Comparison of ENCODE assay signal across 16 cellular contexts in the genomic region with DNA sequence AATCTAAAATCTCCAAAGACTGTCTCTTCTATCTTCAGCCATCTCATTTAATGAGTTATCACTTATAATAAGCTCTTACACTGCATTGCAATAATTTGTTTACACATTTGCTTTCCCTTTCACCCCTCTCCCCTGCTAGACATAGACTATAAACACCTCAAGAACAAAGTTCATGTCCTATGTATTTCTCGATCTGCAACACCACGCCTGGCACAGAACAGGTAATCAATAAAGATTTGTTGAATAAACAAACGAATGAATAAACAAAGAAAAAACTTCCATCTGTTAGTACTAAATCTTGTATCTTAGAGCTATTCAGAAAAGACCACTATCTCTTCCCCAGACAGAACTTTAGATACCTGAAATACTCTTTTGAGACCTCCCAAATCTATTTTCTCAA.
DNase-seq lines count a peak whose midpoint lies in the region; ATAC-seq, FAIRE-seq and TF ChIP-seq lines count a peak whose summit lies in the region.
"Had no signal": no experiment of that assay in that cellular context is flagged by ENCODE, and none has a peak within 500 bp of the region (broad histone marks: within the 10 kb centered on the region; RNA-seq: fewer than 3 reads in every experiment).

No MANE protein-coding gene starts in this region.

- peaks cover 16% of the 10 kb centered on the region; the same call in 2 of the 3 replicates for H3K36me3 Mint-ChIP-seq in GM23338 (ENCODE audit: low read depth)
- H3K36me3 Mint-ChIP-seq in activated T-helper 17 cell treated with anti-CD3 and anti-CD28 coated beads, Interleukin-2, amount 50 U/mL, for 72 hours (ENCODE audit: low read depth) = peaks cover 5% of the 10 kb centered on the region

- H4K20me1 ChIP-seq in GM23338 (replicated peaks; ENCODE audit: insufficient read depth) = peaks cover 67% of the 10 kb centered on the region

- H3K27ac Mint-ChIP-seq in GM23338 = no peak overlapping the region
- no peak overlapping the region for H3K27ac Mint-ChIP-seq in activated T-helper 17 cell treated with anti-CD3 and anti-CD28 coated beads, Interleukin-2, amount 50 U/mL, for 72 hours
- H3K27ac Mint-ChIP-seq: CD4-positive, CD25-positive, alpha-beta regulatory T cell; HFFc6 had no signal

- H3K9me2 ChIP-seq in GM23338 (ENCODE audit: insufficient read depth) = no peaks in the 10 kb centered on the region

- TF ChIP-seq CTCF in GM23338 (conservative IDR thresholded peaks at IDR 0.05; ENCODE audit: low read depth in 2 of 2) = no peak
- TF ChIP-seq CTCF in neutrophil (IDR thresholded peaks at IDR 0.05) = no peak

- peak overlapping the region; percentile 18; the same call in 1 of the 2 replicates for H3K4me2 ChIP-seq in GM23338
- H3K4me2 ChIP-seq: BLaER1 had no signal

- DNase-seq in GM23338 (ENCODE audit: low spot score) (no peak), left lobe of liver (ENCODE audit: low spot score) (peak; percentile 47), small intestine (peak; percentile 72), HUDEP-2 (lab: John Stamatoyannopoulos, UW; ENCODE audit: unreplicated experiment in 76 of 76) (no peak)
- DNase-seq: AML-193; CD4-positive, CD25-positive, alpha-beta regulatory T cell; DMS53; GF-D8; HCEC 1CT; HFFc6 had no signal

- no peaks in the 10 kb centered on the region for H3F3A ChIP-seq in GM23338 (replicated peaks; ENCODE audit: low read depth)

- H3K27ac ChIP-seq in GM23338 (ENCODE audit: low read depth) (0 out of 2 replicates have a peak overlapping the region, but pooled peaks have one; percentile 11), neutrophil (peak overlapping the region; percentile 67), small intestine (ENCODE audit: low read depth in 1 of 2, low read length in 1 of 2) (no peak overlapping the region)
- H3K27ac ChIP-seq: 22Rv1, BLaER1, HL-60 had no signal

- H3K4me3 Mint-ChIP-seq in GM23338 = no peak overlapping the region
- no peak overlapping the region for H3K4me3 Mint-ChIP-seq in activated T-helper 17 cell treated with anti-CD3 and anti-CD28 coated beads, Interleukin-2, amount 50 U/mL, for 72 hours
- H3K4me3 Mint-ChIP-seq: CD4-positive, CD25-positive, alpha-beta regulatory T cell; HFFc6 had no signal

- WGBS in small intestine, 3 donors = 17 to 48% (median 22%) methylated on average over 3 of the region's 3 CpGs

- no peak for FAIRE-seq in small intestine (lab: Jason Lieb, UNC)

- H3K4me1 ChIP-seq in GM23338 (ENCODE audit: insufficient read depth) (peaks cover 29% of the 10 kb centered on the region), neutrophil (ENCODE audit: control insufficient read depth in 1 of 2, insufficient read depth in 1 of 2, low read depth in 1 of 2, low read length in 1 of 2) (peaks cover 41 to 67% of the 10 kb centered on the region in 2 experiments), small intestine (ENCODE audit: control insufficient read depth in 2 of 2, insufficient read depth in 1 of 2, low read depth in 1 of 2, low read length in 1 of 2) (peaks cover 2 to 10% of the 10 kb centered on the region in 2 donors)
- H3K4me1 ChIP-seq: BLaER1 had no signal

- H2AFZ ChIP-seq in GM23338 = no peak overlapping the region

- H3K4me1 Mint-ChIP-seq in GM23338 = peaks cover 3% of the 10 kb centered on the region; the same call in 2 of the 3 replicates
- H3K4me1 Mint-ChIP-seq in activated T-helper 17 cell treated with anti-CD3 and anti-CD28 coated beads, Interleukin-2, amount 50 U/mL, for 72 hours = no peaks in the 10 kb centered on the region

- no peaks in the 10 kb centered on the region for H3K9me3 Mint-ChIP-seq in GM23338
- no peaks in the 10 kb centered on the region for H3K9me3 Mint-ChIP-seq in activated T-helper 17 cell treated with anti-CD3 and anti-CD28 coated beads, Interleukin-2, amount 50 U/mL, for 72 hours
- H3K9me3 Mint-ChIP-seq: CD4-positive, CD25-positive, alpha-beta regulatory T cell; HFFc6 had no signal

- ATAC-seq in GM23338 (no peak), left lobe of liver (peak; percentile 73), HG03159 (IDR thresholded peaks at IDR 0.05; ENCODE audit: unreplicated experiment) (no peak)
- no peak for ATAC-seq in activated T-helper 17 cell treated with anti-CD3 and anti-CD28 coated beads, Interleukin-2, amount 50 U/mL, for 72 hours (replicated peaks)

- H3K4me3 ChIP-seq in GM23338 (no peak overlapping the region), neutrophil (ENCODE audit: low read depth in 1 of 2, low read length in 1 of 2) (no peak overlapping the region), small intestine (ENCODE audit: low read depth in 1 of 2, low read length in 2 of 2) (no peak overlapping the region)
- H3K4me3 ChIP-seq: BLaER1 had no signal

- no peaks in the 10 kb centered on the region for H3K9me3 ChIP-seq in neutrophil
- no peaks in the 10 kb centered on the region for H3K9me3 ChIP-seq in small intestine (ENCODE audit: control insufficient read depth, low read depth)
- H3K9me3 ChIP-seq: BLaER1 had no signal

- no peaks in the 10 kb centered on the region; the same call in 1 of the 2 replicates for H3K36me3 ChIP-seq in GM23338 (ENCODE audit: insufficient read depth)
- peaks cover 14% of the 10 kb centered on the region for H3K36me3 ChIP-seq in neutrophil
- no peaks in the 10 kb centered on the region for H3K36me3 ChIP-seq in small intestine (ENCODE audit: control insufficient read depth in 2 of 2, insufficient read depth in 2 of 2, low read length in 2 of 2)

- H3K27me3 Mint-ChIP-seq in GM23338 (ENCODE audit: insufficient read depth, low read depth, poor library complexity) = no peaks in the 10 kb centered on the region
- no peaks in the 10 kb centered on the region for H3K27me3 Mint-ChIP-seq in activated T-helper 17 cell treated with anti-CD3 and anti-CD28 coated beads, Interleukin-2, amount 50 U/mL, for 72 hours
- H3K27me3 Mint-ChIP-seq: CD4-positive, CD25-positive, alpha-beta regulatory T cell had no signal

- peaks cover 97% of the 10 kb centered on the region for H3K79me2 ChIP-seq in GM23338 (replicated peaks; ENCODE audit: insufficient read depth)

- H3K27me3 ChIP-seq in GM23338 (ENCODE audit: insufficient read depth) (no peaks in the 10 kb centered on the region), neutrophil (no peaks in the 10 kb centered on the region), small intestine (ENCODE audit: control insufficient read depth in 2 of 2, insufficient read depth in 2 of 2, low read length in 2 of 2) (no peaks in the 10 kb centered on the region)
- H3K27me3 ChIP-seq: BLaER1 had no signal

TF ChIP-seq in GM23338, 12 proteins besides CTCF, POLR2A, EP300 and RAD21 (continues in another document):
- TF ChIP-seq POLR2AphosphoS5 (IDR thresholded peaks at IDR 0.05; ENCODE audit: low read depth) (no peak), EZH2phosphoT487 (IDR thresholded peaks at IDR 0.05; ENCODE audit: unreplicated experiment) (no peak)
- TF ChIP-seq, protein P1, sequence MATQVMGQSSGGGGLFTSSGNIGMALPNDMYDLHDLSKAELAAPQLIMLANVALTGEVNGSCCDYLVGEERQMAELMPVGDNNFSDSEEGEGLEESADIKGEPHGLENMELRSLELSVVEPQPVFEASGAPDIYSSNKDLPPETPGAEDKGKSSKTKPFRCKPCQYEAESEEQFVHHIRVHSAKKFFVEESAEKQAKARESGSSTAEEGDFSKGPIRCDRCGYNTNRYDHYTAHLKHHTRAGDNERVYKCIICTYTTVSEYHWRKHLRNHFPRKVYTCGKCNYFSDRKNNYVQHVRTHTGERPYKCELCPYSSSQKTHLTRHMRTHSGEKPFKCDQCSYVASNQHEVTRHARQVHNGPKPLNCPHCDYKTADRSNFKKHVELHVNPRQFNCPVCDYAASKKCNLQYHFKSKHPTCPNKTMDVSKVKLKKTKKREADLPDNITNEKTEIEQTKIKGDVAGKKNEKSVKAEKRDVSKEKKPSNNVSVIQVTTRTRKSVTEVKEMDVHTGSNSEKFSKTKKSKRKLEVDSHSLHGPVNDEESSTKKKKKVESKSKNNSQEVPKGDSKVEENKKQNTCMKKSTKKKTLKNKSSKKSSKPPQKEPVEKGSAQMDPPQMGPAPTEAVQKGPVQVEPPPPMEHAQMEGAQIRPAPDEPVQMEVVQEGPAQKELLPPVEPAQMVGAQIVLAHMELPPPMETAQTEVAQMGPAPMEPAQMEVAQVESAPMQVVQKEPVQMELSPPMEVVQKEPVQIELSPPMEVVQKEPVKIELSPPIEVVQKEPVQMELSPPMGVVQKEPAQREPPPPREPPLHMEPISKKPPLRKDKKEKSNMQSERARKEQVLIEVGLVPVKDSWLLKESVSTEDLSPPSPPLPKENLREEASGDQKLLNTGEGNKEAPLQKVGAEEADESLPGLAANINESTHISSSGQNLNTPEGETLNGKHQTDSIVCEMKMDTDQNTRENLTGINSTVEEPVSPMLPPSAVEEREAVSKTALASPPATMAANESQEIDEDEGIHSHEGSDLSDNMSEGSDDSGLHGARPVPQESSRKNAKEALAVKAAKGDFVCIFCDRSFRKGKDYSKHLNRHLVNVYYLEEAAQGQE (IDR thresholded peaks at IDR 0.05; ENCODE audit: unreplicated experiment) = no peak

Comparison
In these comparisons a context has a peak if more than half of its experiments do, and no peak if none do; other contexts are left out.
1. DNase-seq: peak in left lobe of liver (single experiment) and small intestine (single experiment); none in GM23338 (single experiment) and HUDEP-2 (0 of 76).
2. H3K27ac ChIP-seq: peak in GM23338 (single experiment) and neutrophil (single experiment); none in small intestine (0 of 2).